In genomic region chr1:198162091-198162767, GRCh38 we compare ENCODE assay signal across 8 cellular contexts. TPM values are rescaled to one million over a fixed set of nuclear protein-coding genes. Genes with fewer than 3 reads are reported as not detected.
A peak's percentile ranks its signal among the peaks of the same experiment; 100 is the strongest.
DNase-seq lines count a peak whose midpoint lies in the region; ATAC-seq and TF ChIP-seq lines count a peak whose summit lies in the region.

No MANE protein-coding gene starts in this region.

- H3K27ac Mint-ChIP-seq in GM23338: peak overlapping the region; percentile 24

- no peaks in the 10 kb centered on the region for H4K20me1 ChIP-seq in GM23338 (replicated peaks; ENCODE audit: insufficient read depth)

- H2AFZ ChIP-seq in GM23338: no peak overlapping the region

- in situ Hi-C loops in GM13976 (cut with MboI; ENCODE audit: low sequenced_read_pairs, unreplicated experiment): loop anchor here (25.0 kb wide), 1 partner anchor 475 kb away; the partner anchor contains the start of gene PTPRC
- in situ Hi-C loops in ACHN (cut with HindIII; ENCODE audit: low pct_ligation_motif_present, low pct_unique_long_range_greater_than_20kb, low sequenced_read_pairs): no loop called here

- no peaks in the 10 kb centered on the region; the same call in 2 of the 3 replicates for H3K9me3 Mint-ChIP-seq in GM23338

- DNase-seq in GM13976 (ENCODE audit: low spot score) (peak; percentile 34), GM23338 (ENCODE audit: low spot score) (no peak), SIG-M5 treated with dmso at 0.1 percent for 504 hours (lab: John Stamatoyannopoulos, UW; ENCODE audit: unreplicated experiment) (peak; percentile 89), medulla oblongata (ENCODE audit: extremely low spot score) (peak; percentile 33), ACHN (no peak), DMS 273 (lab: John Stamatoyannopoulos, UW; ENCODE audit: unreplicated experiment) (no peak), hepatic stellate cell (ENCODE audit: low spot score) (no peak), middle frontal gyrus (ENCODE audit: extremely low spot score, low spot score) (no peak)

- no peak overlapping the region for H3K27ac ChIP-seq in GM23338 (ENCODE audit: low read depth)

- H3K4me1 ChIP-seq in GM23338 (ENCODE audit: insufficient read depth): peaks cover 37% of the 10 kb centered on the region

- H3K27me3 Mint-ChIP-seq in GM23338 (ENCODE audit: insufficient read depth, low read depth, poor library complexity): no peaks in the 10 kb centered on the region

- no peaks in the 10 kb centered on the region for H3K36me3 ChIP-seq in GM23338 (ENCODE audit: insufficient read depth)

- peaks cover 55% of the 10 kb centered on the region for H3K4me1 Mint-ChIP-seq in GM23338

- ATAC-seq in GM23338: no peak

- no peak overlapping the region for H3K4me3 Mint-ChIP-seq in GM23338

- H3F3A ChIP-seq in GM23338 (replicated peaks; ENCODE audit: low read depth): no peaks in the 10 kb centered on the region

- no peaks in the 10 kb centered on the region for H3K36me3 Mint-ChIP-seq in GM23338 (ENCODE audit: low read depth)

- H3K27me3 ChIP-seq in GM23338 (ENCODE audit: insufficient read depth): no peaks in the 10 kb centered on the region

- H3K4me2 ChIP-seq in GM23338: no peak overlapping the region

- TF ChIP-seq CTCF in GM13976 (IDR thresholded peaks at IDR 0.05; ENCODE audit: borderline replicate concordance, control extremely low read depth, extremely low read depth, insufficient read depth, missing control alignments) (no peak), GM23338 (conservative IDR thresholded peaks at IDR 0.05; ENCODE audit: low read depth in 2 of 2) (no peak)

- H3K9me2 ChIP-seq in GM23338 (ENCODE audit: insufficient read depth): no peaks in the 10 kb centered on the region

- H3K4me3 ChIP-seq in GM23338: no peak overlapping the region

- peaks cover 86% of the 10 kb centered on the region for H3K79me2 ChIP-seq in GM23338 (replicated peaks; ENCODE audit: insufficient read depth)

TF ChIP-seq in GM23338, 12 proteins besides CTCF, POLR2A, EP300 and RAD21:
- TF ChIP-seq ETS1 (IDR thresholded peaks at IDR 0.05) (no peak), JUNB (IDR thresholded peaks at IDR 0.05; ENCODE audit: unreplicated experiment) (no peak), EZH2 (IDR thresholded peaks at IDR 0.05; ENCODE audit: low read depth, unreplicated experiment) (no peak), ZNF114 (CRISPR knock-in tag; IDR thresholded peaks at IDR 0.05) (no peak), EZH2phosphoT487 (IDR thresholded peaks at IDR 0.05; ENCODE audit: unreplicated experiment) (no peak), ZNF331 (CRISPR knock-in tag; IDR thresholded peaks at IDR 0.05; ENCODE audit: low read depth) (no peak), NANOG (IDR thresholded peaks at IDR 0.05; ENCODE audit: borderline replicate concordance) (no peak), POLR2AphosphoS5 (IDR thresholded peaks at IDR 0.05; ENCODE audit: low read depth) (no peak), STAT1 (IDR thresholded peaks at IDR 0.05; ENCODE audit: unreplicated experiment) (no peak), REST (IDR thresholded peaks at IDR 0.05; ENCODE audit: unreplicated experiment) (no peak), CREB1 (CRISPR knock-in tag; IDR thresholded peaks at IDR 0.05; ENCODE audit: low read depth) (no peak), ZNF462 (CRISPR knock-in tag; IDR thresholded peaks at IDR 0.05) (no peak)

RNA-seq across cellular contexts. Expression of gene NEK7, which starts 5.4 kb away (rescaled TPM):
- 15.3 and 18.6 TPM in 2 replicates for total RNA-seq in GM23338 (2014; rRNA removed; shearing (Covaris generic))
- polyA plus RNA-seq in GM23338 (2016; fragmentation: Nextera tagmentation; extraction: Ambion mirVana): 3.2 and 4.8 TPM in 2 replicates

Comparison
In these comparisons a context has a peak if more than half of its experiments do, and no peak if none do; other contexts are left out.
1. DNase-seq: peak in GM13976 (single experiment), SIG-M5 treated with dmso at 0.1 percent for 504 hours (single experiment) and medulla oblongata (single experiment); none in GM23338 (single experiment), ACHN (single experiment), DMS 273 (single experiment), hepatic stellate cell (single experiment) and middle frontal gyrus (single experiment).